Comparison of ENCODE assay signal across 8 cellular contexts in genomic region chr2:3518496-3519254, GRCh38. TPM values are rescaled to one million over a fixed set of nuclear protein-coding genes. Genes with fewer than 3 reads are reported as not detected.
DNase-seq lines count a peak whose midpoint lies in the region; ATAC-seq, FAIRE-seq and TF ChIP-seq lines count a peak whose summit lies in the region.

No MANE protein-coding gene starts in this region.

- peak overlapping the region; percentile 89 to 98 (median 92) for H3K4me3 Mint-ChIP-seq in immature natural killer cell

- no peak for FAIRE-seq in bronchial epithelial cell (lab: Jason Lieb, UNC)

- H3K27ac Mint-ChIP-seq in immature natural killer cell: peak overlapping the region; percentile 85 to 94 (median 90)

- no peaks in the 10 kb centered on the region for H3K36me3 ChIP-seq in bronchial epithelial cell (ENCODE audit: control insufficient read depth, insufficient read depth, low read length)

- H3K4me1 Mint-ChIP-seq in immature natural killer cell: peaks cover 30 to 31% of the 10 kb centered on the region in 2 donors

- H3K9me3 Mint-ChIP-seq in immature natural killer cell: peaks cover 0 to 11% (median 2%) of the 10 kb centered on the region in 6 donors

- DNase-seq in AG04449 (ENCODE audit: low read depth, low spot score): peak; percentile 71
- peak; percentile 94 for DNase-seq in NCI-H2196 treated with DMSO at 0.1 percent for 48 hours (lab: John Stamatoyannopoulos, UW; ENCODE audit: unreplicated experiment)
- peak; percentile 92 for DNase-seq in bronchial epithelial cell (ENCODE audit: low read depth)
- peak; percentile 99 to 100 (median 100) for DNase-seq in immature natural killer cell
- DNase-seq in smooth muscle cell of the brain vasculature (ENCODE audit: low read depth, low spot score): peak; percentile 92

- TF ChIP-seq CTCF in AG04449 (IDR thresholded peaks at IDR 0.05; ENCODE audit: insufficient read depth, low read length, missing control alignments) (no peak), WI38 (IDR thresholded peaks at IDR 0.05; ENCODE audit: low read depth, low read length) (no peak), bronchial epithelial cell (IDR thresholded peaks at IDR 0.05; ENCODE audit: insufficient read depth, low read length, severe bottlenecking) (no peak)

- peak; percentile 79 for ATAC-seq in GM18907 (IDR thresholded peaks at IDR 0.05; ENCODE audit: unreplicated experiment)
- ATAC-seq in HG03139 (IDR thresholded peaks at IDR 0.05; ENCODE audit: unreplicated experiment): peak; percentile 69

- peaks cover 12 to 27% (median 24%) of the 10 kb centered on the region in 3 donors for H3K27me3 Mint-ChIP-seq in immature natural killer cell (ENCODE audit: low read depth in 3 of 3)

- peak overlapping the region; percentile 88 for H3K4me3 ChIP-seq in AG04449 (ENCODE audit: low read depth, low read length)
- peak overlapping the region; percentile 81 for H3K4me3 ChIP-seq in WI38 (ENCODE audit: low read depth, low read length)
- peak overlapping the region; percentile 88 for H3K4me3 ChIP-seq in bronchial epithelial cell (ENCODE audit: low read depth, low read length)

- H3K27me3 ChIP-seq in bronchial epithelial cell (ENCODE audit: control insufficient read depth, insufficient read depth, low read length): no peaks in the 10 kb centered on the region

- H3K36me3 Mint-ChIP-seq in immature natural killer cell: peaks cover 12 to 14% (median 12%) of the 10 kb centered on the region in 3 donors

- POLR2A ChIA-PET in AG04449 (lab: Yijun Ruan, JAX): interaction anchor here (0.9 to 1.1 kb wide), 6 partner anchors 13 to 39 kb away, joined by 3 to 4 read pairs (median 3); partner anchors contain the start of gene RNASEH1

- CTCF ChIA-PET in AG04449 (lab: Yijun Ruan, JAX): interaction anchor here (0.8 kb wide), 1 partner anchor 12 kb away, joined by 3 read pairs; no protein-coding TSS in a partner anchor

RNA-seq across cellular contexts. Expression of gene ADI1, which starts 0.7 kb away (rescaled TPM):
- 21.9 and 29.5 TPM in 2 replicates for total RNA-seq in bronchial epithelial cell
- polyA plus RNA-seq in immature natural killer cell: 10 to 100 TPM; 31.0 to 66.1 (median 52.2) TPM

RNA-seq across cellular contexts. Expression of gene RNASEH1, which starts 39.5 kb away (rescaled TPM):
- 43.1 and 51.9 TPM in 2 replicates for total RNA-seq in bronchial epithelial cell
- polyA plus RNA-seq in immature natural killer cell: 10 to 100 TPM; 26.6 to 43.2 (median 41.6) TPM

RNA-seq across cellular contexts. Expression of gene RPS7, which starts 56.4 kb away (rescaled TPM):
- total RNA-seq in bronchial epithelial cell: 1,493 and 1,994 TPM in 2 replicates
- 1,000 to 10,000 TPM in 1 of 3 donors, 100 to 1,000 TPM in 2; 479 to 1,432 (median 642) TPM for polyA plus RNA-seq in immature natural killer cell

Comparison
In these comparisons a context has a peak if more than half of its experiments do, and no peak if none do; other contexts are left out.
1. Peak in every context shown above with its lines: DNase-seq, ATAC-seq and H3K4me3 ChIP-seq.